ENCODE assay signal across 11 cellular contexts in the genomic region with DNA sequence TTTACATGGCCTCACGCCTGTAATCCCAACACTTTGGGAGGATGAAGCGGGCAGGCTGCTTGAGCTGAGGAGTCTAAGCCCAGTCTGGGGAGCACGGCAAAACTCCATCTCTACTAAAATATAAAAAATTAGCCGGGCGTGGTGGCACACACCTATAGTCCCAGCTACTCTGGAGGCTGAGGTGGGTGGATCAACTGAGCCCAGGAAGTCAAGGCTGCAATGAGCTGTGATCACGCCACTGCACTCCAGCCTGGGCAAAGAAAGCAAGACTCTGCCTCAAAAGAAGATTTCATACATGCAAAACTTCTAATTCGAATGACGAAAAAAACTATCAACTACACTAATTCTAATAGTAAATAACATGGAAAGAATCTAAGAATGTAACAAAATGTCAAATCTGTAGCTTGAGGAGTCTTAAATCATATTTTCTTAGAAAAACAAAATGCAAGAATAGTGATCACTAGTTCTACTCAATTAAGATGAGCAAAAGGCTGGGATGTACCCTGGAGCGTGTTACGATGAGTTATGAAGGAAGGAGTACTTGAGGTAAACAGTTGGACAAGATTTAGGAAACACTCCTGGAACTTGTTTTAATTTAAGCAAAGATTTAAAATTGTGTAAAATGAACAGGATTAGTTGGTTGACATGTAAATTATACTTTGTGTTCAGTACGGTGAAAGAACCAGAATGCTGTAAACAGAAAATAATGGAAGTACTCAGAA. TPM values are rescaled to one million over a fixed set of nuclear protein-coding genes. Genes with fewer than 3 reads are reported as not detected.
DNase-seq lines count a peak whose midpoint lies in the region; ATAC-seq and TF ChIP-seq lines count a peak whose summit lies in the region.
"Had no signal": no experiment of that assay in that cellular context is flagged by ENCODE, and none has a peak within 500 bp of the region (broad histone marks: within the 10 kb centered on the region; RNA-seq: fewer than 3 reads in every experiment).

No MANE protein-coding gene starts in this region.

- H3K27ac ChIP-seq in CD8-positive, alpha-beta T cell (ENCODE audit: low read depth, low read length) = no peak overlapping the region
- H3K27ac ChIP-seq in MM.1S (ENCODE audit: low read length) = peak overlapping the region; percentile 87
- peak overlapping the region in 1 of 2 donors; percentile 27 for H3K27ac ChIP-seq in coronary artery
- H3K27ac ChIP-seq in osteoblast (ENCODE audit: low read depth, low read length) = peak overlapping the region; percentile 43
- H3K27ac ChIP-seq: neutrophil had no signal

- H3K36me3 ChIP-seq in CD8-positive, alpha-beta T cell (ENCODE audit: insufficient read depth, low read length) = no peaks in the 10 kb centered on the region
- H3K36me3 ChIP-seq in MM.1S (replicated peaks; ENCODE audit: insufficient read depth, low read length) (no peaks in the 10 kb centered on the region), osteoblast (ENCODE audit: insufficient read depth, low read length) (peaks cover 9% of the 10 kb centered on the region)
- H3K36me3 ChIP-seq: neutrophil had no signal

- no peak for ATAC-seq in CD8-positive, alpha-beta T cell
- ATAC-seq in HG03095 (IDR thresholded peaks at IDR 0.05; ENCODE audit: unreplicated experiment) = no peak

- H3K4me1 Mint-ChIP-seq in CD8-positive, alpha-beta T cell (ENCODE audit: low read depth) = peaks cover 74% of the 10 kb centered on the region

- peak overlapping the region; percentile 64 for H3K27ac Mint-ChIP-seq in CD8-positive, alpha-beta T cell

- H3K4me2 ChIP-seq in MM.1S (ENCODE audit: low read depth, low read length) = peak overlapping the region; percentile 98
- no peak overlapping the region for H3K4me2 ChIP-seq in osteoblast (ENCODE audit: insufficient read depth, low read length)

- no peak for DNase-seq in CD8-positive, alpha-beta T cell
- DNase-seq in MM.1S (no peak), coronary artery (ENCODE audit: low spot score) (no peak), osteoblast (ENCODE audit: insufficient read length, low spot score, missing footprints) (no peak), SHP77 treated with DMSO at 0.1 percent for 48 hours (lab: John Stamatoyannopoulos, UW) (no peak), amniotic stem cell (lab: John Stamatoyannopoulos, UW) (no peak)
- DNase-seq: islet precursor cell, KBM-7, NCI-H1930 had no signal

- H4K20me1 ChIP-seq in MM.1S (ENCODE audit: insufficient read depth, low read length) = peaks cover 61% of the 10 kb centered on the region
- H4K20me1 ChIP-seq in osteoblast (ENCODE audit: insufficient read depth, low read length) = peaks cover 96% of the 10 kb centered on the region

- peak overlapping the region; percentile 35 for H3K4me3 Mint-ChIP-seq in CD8-positive, alpha-beta T cell

- H3K9me2 ChIP-seq in MM.1S (replicated peaks; ENCODE audit: insufficient read depth, low read length) = no peaks in the 10 kb centered on the region

- no peak overlapping the region for H2AFZ ChIP-seq in MM.1S (ENCODE audit: low read length)
- no peak overlapping the region for H2AFZ ChIP-seq in osteoblast (ENCODE audit: low read length)

- no peaks in the 10 kb centered on the region for H3K9me3 ChIP-seq in CD8-positive, alpha-beta T cell (ENCODE audit: low read length)
- H3K9me3 ChIP-seq in MM.1S (replicated peaks; ENCODE audit: insufficient read depth, low read length) (no peaks in the 10 kb centered on the region), osteoblast (ENCODE audit: low read depth, low read length) (no peaks in the 10 kb centered on the region)
- H3K9me3 ChIP-seq: neutrophil had no signal

- H3K36me3 Mint-ChIP-seq in CD8-positive, alpha-beta T cell = peaks cover 27% of the 10 kb centered on the region

- H3K27me3 ChIP-seq in CD8-positive, alpha-beta T cell (ENCODE audit: insufficient read depth, low read length) = no peaks in the 10 kb centered on the region
- no peaks in the 10 kb centered on the region for H3K27me3 ChIP-seq in MM.1S (replicated peaks; ENCODE audit: insufficient read depth, low read length)
- no peaks in the 10 kb centered on the region for H3K27me3 ChIP-seq in osteoblast (ENCODE audit: insufficient read depth, low read length)
- H3K27me3 ChIP-seq: neutrophil had no signal

- peak overlapping the region; percentile 54; the same call in 1 of the 2 replicates for H3K9ac ChIP-seq in MM.1S (ENCODE audit: low read length)

- H3K79me2 ChIP-seq in MM.1S (ENCODE audit: low read length) (peaks cover 99% of the 10 kb centered on the region), osteoblast (ENCODE audit: insufficient read depth, low read length) (peaks cover 99% of the 10 kb centered on the region)

- intact Hi-C loops in CD8-positive, alpha-beta T cell (cut with DNase I, micrococcal nuclease) = no loop called here

- CTCF ChIA-PET in CD8-positive, alpha-beta T cell (lab: Charles Lee) = interaction anchor here (0.7 to 2.5 kb wide), 6 partner anchors 12 to 138 kb away, joined by 3 to 21 read pairs (median 4); a partner anchor contains a TSS

- H3F3A ChIP-seq in MM.1S (ENCODE audit: insufficient read depth, low read length) = peaks cover 68% of the 10 kb centered on the region

- H3K4me3 ChIP-seq in CD8-positive, alpha-beta T cell (ENCODE audit: low read depth, low read length) = no peak overlapping the region
- H3K4me3 ChIP-seq in MM.1S (ENCODE audit: low read length) (peak overlapping the region; percentile 52), coronary artery (peak overlapping the region; percentile 34), osteoblast (ENCODE audit: insufficient read depth, low read length) (no peak overlapping the region)

- no peak for TF ChIP-seq CTCF in CD8-positive, alpha-beta T cell (IDR thresholded peaks at IDR 0.05)
- no peak for TF ChIP-seq CTCF in MM.1S (IDR thresholded peaks at IDR 0.05; ENCODE audit: low read length)
- TF ChIP-seq CTCF in coronary artery (IDR thresholded peaks at IDR 0.05) = no peak
- TF ChIP-seq CTCF in osteoblast (IDR thresholded peaks at IDR 0.05; ENCODE audit: extremely low read depth, low read depth, low read length) = no peak

- peaks cover 72% of the 10 kb centered on the region for H3K4me1 ChIP-seq in CD8-positive, alpha-beta T cell (ENCODE audit: insufficient read depth, low read length)
- H3K4me1 ChIP-seq in MM.1S (ENCODE audit: low read length) (peaks cover 70% of the 10 kb centered on the region), osteoblast (ENCODE audit: insufficient read depth, low read length) (peaks cover 42% of the 10 kb centered on the region)

- POLR2A ChIA-PET in CD8-positive, alpha-beta T cell (lab: Charles Lee) = interaction anchor here (0.6 to 1.1 kb wide), 2 partner anchors 8 to 12 kb away, joined by 3 read pairs; no protein-coding TSS in a partner anchor

- H3K9me3 Mint-ChIP-seq in CD8-positive, alpha-beta T cell = no peaks in the 10 kb centered on the region

- no peaks in the 10 kb centered on the region for H3K27me3 Mint-ChIP-seq in CD8-positive, alpha-beta T cell (ENCODE audit: low read depth)

RNA-seq across cellular contexts. Expression of a gene that starts 20.7 kb away (rescaled TPM):
- total RNA-seq in CD8-positive, alpha-beta T cell = 100 to 1,000 TPM; 125 to 134 TPM
- 401 and 433 TPM in 2 replicates for total RNA-seq in osteoblast

Comparison
In these comparisons a context has a peak if more than half of its experiments do, and no peak if none do; other contexts are left out.
1. H3K4me3 ChIP-seq: peak in MM.1S (single experiment) and coronary artery (single experiment); none in CD8-positive, alpha-beta T cell (single experiment) and osteoblast (single experiment).